In genomic region chr15:58313810-58314592, GRCh38 we compare ENCODE assay signal across 23 cellular contexts.
A peak's percentile ranks its signal among the peaks of the same experiment; 100 is the strongest.
DNase-seq lines count a peak whose midpoint lies in the region; ATAC-seq, FAIRE-seq and TF ChIP-seq lines count a peak whose summit lies in the region.
"Had no signal": no experiment of that assay in that cellular context is flagged by ENCODE, and none has a peak within 500 bp of the region (broad histone marks: within the 10 kb centered on the region; RNA-seq: fewer than 3 reads in every experiment).

No MANE protein-coding gene starts in this region.

- H3K4me1 Mint-ChIP-seq in stimulated activated naive CD8-positive, alpha-beta T cell treated with anti-CD3 and anti-CD28 coated beads, Interleukin-15, amount 100 ng/mL, for 72 hours, result peaks cover 23% of the 10 kb centered on the region

- POLR2A ChIA-PET in K562 (lab: Yijun Ruan, JAX), result interaction anchor here (0.6 kb wide), 1 partner anchor 12 kb away, joined by 4 read pairs; no protein-coding TSS in a partner anchor

- H3K4me2 ChIP-seq in OCI-LY3 (ENCODE audit: low read length), result no peak overlapping the region
- H3K4me2 ChIP-seq in K562 (ENCODE audit: insufficient read depth, low read length), result no peak overlapping the region
- H3K4me2 ChIP-seq: PC-9, smooth muscle cell had no signal

- no TSS peak for BruUV-seq in K562 (replicated peaks; lab: Mats Ljungman, UMichigan)

- no peak for FAIRE-seq in K562 (lab: Jason Lieb, UNC)
- FAIRE-seq: GM12891, islet of Langerhans had no signal

- no peak for TF ChIP-seq POLR2A in K562 (conservative IDR thresholded peaks at IDR 0.05)
- no peak for TF ChIP-seq POLR2A in suprapubic skin (IDR thresholded peaks at IDR 0.05)
- no peak for TF ChIP-seq POLR2A in erythroblast (IDR thresholded peaks at IDR 0.05; ENCODE audit: low read length)

- H2AFZ ChIP-seq in OCI-LY3 (ENCODE audit: low read depth, low read length), result peak overlapping the region; percentile 53; the same call in 1 of the 2 replicates
- peak overlapping the region; percentile 46; the same call in 1 of the 2 replicates for H2AFZ ChIP-seq in K562 (ENCODE audit: low read depth, low read length)
- H2AFZ ChIP-seq: PC-9 had no signal

- in situ Hi-C loops in K562 (cut with MboI), result no loop called here

- H3K4me3 Mint-ChIP-seq in stimulated activated naive CD8-positive, alpha-beta T cell treated with anti-CD3 and anti-CD28 coated beads, Interleukin-15, amount 100 ng/mL, for 72 hours, result peak overlapping the region; percentile 3 to 34
- H3K4me3 Mint-ChIP-seq: nephron had no signal

- H4K20me1 ChIP-seq in OCI-LY3 (ENCODE audit: insufficient read depth, low read length), result no peaks in the 10 kb centered on the region
- H4K20me1 ChIP-seq in K562 (replicated peaks; ENCODE audit: control insufficient read depth, insufficient read depth, low read length), result no peaks in the 10 kb centered on the region

- 58% methylated on average over 6 of the region's 6 CpGs for WGBS in K562 (ENCODE audit: insufficient coverage, low coverage, missing lambda C conversion rate)
- 71% methylated on average over 6 of the region's 6 CpGs for WGBS in suprapubic skin

- H3K79me2 ChIP-seq in OCI-LY3 (ENCODE audit: low read length), result no peaks in the 10 kb centered on the region
- no peaks in the 10 kb centered on the region for H3K79me2 ChIP-seq in K562 (ENCODE audit: control insufficient read depth, insufficient read depth, low read length)

- H3K36me3 ChIP-seq in OCI-LY3 (replicated peaks; ENCODE audit: low read depth, low read length) (no peaks in the 10 kb centered on the region), K562 (ENCODE audit: control insufficient read depth, insufficient read depth, low read length) (no peaks in the 10 kb centered on the region), suprapubic skin (no peaks in the 10 kb centered on the region)
- H3K36me3 ChIP-seq: thyroid gland had no signal

- TF ChIP-seq CTCF in OCI-LY3 (IDR thresholded peaks at IDR 0.05; ENCODE audit: low read depth, low read length) (no peak), K562 (IDR thresholded peaks at IDR 0.05 in 2 of 3, conservative IDR thresholded peaks at IDR 0.05 in 1 of 3; ENCODE audit: insufficient read depth in 2 of 3, low read depth in 1 of 3, low read length in 3 of 3) (no peak), suprapubic skin (IDR thresholded peaks at IDR 0.05) (no peak)

- H3K9me3 ChIP-seq in OCI-LY3 (ENCODE audit: insufficient read depth, low read length) (no peaks in the 10 kb centered on the region), K562 (replicated peaks; ENCODE audit: control insufficient read depth, insufficient read depth, low read depth, low read length) (no peaks in the 10 kb centered on the region), suprapubic skin (no peaks in the 10 kb centered on the region)
- H3K9me3 ChIP-seq: psoas muscle, thyroid gland had no signal

- no peaks in the 10 kb centered on the region for H3K27me3 Mint-ChIP-seq in stimulated activated naive CD8-positive, alpha-beta T cell treated with anti-CD3 and anti-CD28 coated beads, Interleukin-15, amount 100 ng/mL, for 72 hours

- no peak overlapping the region for H3K4me3 ChIP-seq in OCI-LY3 (ENCODE audit: low read length)
- H3K4me3 ChIP-seq in K562, result no peak overlapping the region
- no peak overlapping the region for H3K4me3 ChIP-seq in suprapubic skin
- H3K4me3 ChIP-seq: PC-9, psoas muscle, smooth muscle cell, thyroid gland had no signal

- H3K27ac Mint-ChIP-seq in stimulated activated naive CD8-positive, alpha-beta T cell treated with anti-CD3 and anti-CD28 coated beads, Interleukin-15, amount 100 ng/mL, for 72 hours, result peak overlapping the region; percentile 86 to 91

- ATAC-seq in K562 (no peak), GM19452 (IDR thresholded peaks at IDR 0.05; ENCODE audit: unreplicated experiment) (no peak)
- ATAC-seq in stimulated activated naive CD8-positive, alpha-beta T cell treated with anti-CD3 and anti-CD28 coated beads, Interleukin-15, amount 100 ng/mL, for 72 hours, result peak; percentile 74
- ATAC-seq: psoas muscle had no signal

- peaks cover 0 to 4% of the 10 kb centered on the region in 2 donors for H3K9me3 Mint-ChIP-seq in stimulated activated naive CD8-positive, alpha-beta T cell treated with anti-CD3 and anti-CD28 coated beads, Interleukin-15, amount 100 ng/mL, for 72 hours

- no peak overlapping the region for H3K27ac ChIP-seq in OCI-LY3 (ENCODE audit: low read length)
- no peak overlapping the region for H3K27ac ChIP-seq in K562 (ENCODE audit: extremely low read depth, low read depth, low read length)
- H3K27ac ChIP-seq in suprapubic skin, result no peak overlapping the region
- H3K27ac ChIP-seq: PC-9, psoas muscle had no signal

- TF ChIP-seq EP300 in K562 (IDR thresholded peaks at IDR 0.05; ENCODE audit: low read length) (no peak), suprapubic skin (IDR thresholded peaks at IDR 0.05) (no peak)

- no peaks in the 10 kb centered on the region for H3K9me1 ChIP-seq in K562 (ENCODE audit: control insufficient read depth, insufficient read depth, low read length)

- H3K9ac ChIP-seq in OCI-LY3 (ENCODE audit: low read length) (no peak overlapping the region), K562 (ENCODE audit: insufficient read depth in 1 of 2, low read depth in 2 of 2, low read length in 2 of 2) (peak overlapping the region in 1 of 2 experiments; percentile 77; a peak in 2 of 4 replicates)

- peak; percentile 15 for DNase-seq in stimulated activated CD4-positive, alpha-beta T cell treated with anti-CD3 and anti-CD28 coated beads, Interleukin-1b, Interleukin-23, amount 100 ng/mL, for 48 hours
- no peak for DNase-seq in stimulated activated CD4-positive, alpha-beta T cell treated with anti-CD3 and anti-CD28 coated beads, Interleukin-2, amount 100 ng/mL, for 24 hours
- DNase-seq in K562 (ENCODE audit: extremely low read depth in 1 of 4, low spot score in 3 of 4), result no peak
- DNase-seq in stimulated activated naive CD8-positive, alpha-beta T cell treated with anti-CD3 and anti-CD28 coated beads, Interleukin-15, amount 100 ng/mL, for 72 hours, result no peak
- DNase-seq in suprapubic skin (ENCODE audit: low spot score in 2 of 2), result no peak
- no peak for DNase-seq in erythroblast (lab: John Stamatoyannopoulos, UW)
- DNase-seq: activated CD4-positive, alpha-beta T cell treated with anti-CD3 and anti-CD28 coated beads for 4 hours; activated effector memory CD4-positive, alpha-beta T cell treated with Interleukin-2 at 50 U/mL for 16 hours; GDM1; mammary epithelial cell; NCI-H1417 treated with DMSO at 0.1 percent for 48 hours; NCI-H2171; NCI-H69; PC-9; psoas muscle; T1000; thyroid gland had no signal

- no peak for TF ChIP-seq RAD21 in K562 (CRISPR knock-in tag; conservative IDR thresholded peaks at IDR 0.05 in 1 of 2, IDR thresholded peaks at IDR 0.05 in 1 of 2)

- intact Hi-C loops in K562 (cut with micrococcal nuclease), result no loop called here

- H3K4me1 ChIP-seq in OCI-LY3 (ENCODE audit: low read length) (no peaks in the 10 kb centered on the region), K562 (replicated peaks in 1 of 2; ENCODE audit: control insufficient read depth in 2 of 2, insufficient read depth in 2 of 2, low read length in 2 of 2) (peaks cover 2 to 16% of the 10 kb centered on the region in 2 experiments), suprapubic skin (peaks cover 16% of the 10 kb centered on the region)

- H3K27me3 ChIP-seq in OCI-LY3 (ENCODE audit: low read depth, low read length) (no peaks in the 10 kb centered on the region), K562 (ENCODE audit: control insufficient read depth in 2 of 2, insufficient read depth in 2 of 2, low read length in 2 of 2) (no peaks in the 10 kb centered on the region), suprapubic skin (no peaks in the 10 kb centered on the region)
- H3K27me3 ChIP-seq: thyroid gland had no signal

- CTCF ChIA-PET in K562 (lab: Yijun Ruan, JAX; ENCODE audit: low intra/inter-chr PET ratio), result no interaction called here

TF ChIP-seq in K562, 482 proteins besides CTCF, POLR2A, EP300 and RAD21 (continues in another document):
- TF ChIP-seq DPF2 (IDR thresholded peaks at IDR 0.05), result no peak
- no peak for TF ChIP-seq PCBP2 (IDR thresholded peaks at IDR 0.05; ENCODE audit: low read depth, low read length, poor library complexity, severe bottlenecking)
- TF ChIP-seq, protein P1, sequence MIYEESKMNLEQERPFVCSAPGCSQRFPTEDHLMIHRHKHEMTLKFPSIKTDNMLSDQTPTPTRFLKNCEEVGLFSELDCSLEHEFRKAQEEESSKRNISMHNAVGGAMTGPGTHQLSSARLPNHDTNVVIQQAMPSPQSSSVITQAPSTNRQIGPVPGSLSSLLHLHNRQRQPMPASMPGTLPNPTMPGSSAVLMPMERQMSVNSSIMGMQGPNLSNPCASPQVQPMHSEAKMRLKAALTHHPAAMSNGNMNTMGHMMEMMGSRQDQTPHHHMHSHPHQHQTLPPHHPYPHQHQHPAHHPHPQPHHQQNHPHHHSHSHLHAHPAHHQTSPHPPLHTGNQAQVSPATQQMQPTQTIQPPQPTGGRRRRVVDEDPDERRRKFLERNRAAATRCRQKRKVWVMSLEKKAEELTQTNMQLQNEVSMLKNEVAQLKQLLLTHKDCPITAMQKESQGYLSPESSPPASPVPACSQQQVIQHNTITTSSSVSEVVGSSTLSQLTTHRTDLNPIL (CRISPR knock-in tag; IDR thresholded peaks at IDR 0.05), result no peak
